Comparison of ENCODE assay signal across 2 cellular contexts in genomic region chr6:122651604-122652003, GRCh38.
TF ChIP-seq lines count a peak whose summit lies in the region.

No MANE protein-coding gene starts in this region.

TF ChIP-seq in A549, 52 proteins besides CTCF, POLR2A, EP300 and RAD21:
- TF ChIP-seq, protein P1, sequence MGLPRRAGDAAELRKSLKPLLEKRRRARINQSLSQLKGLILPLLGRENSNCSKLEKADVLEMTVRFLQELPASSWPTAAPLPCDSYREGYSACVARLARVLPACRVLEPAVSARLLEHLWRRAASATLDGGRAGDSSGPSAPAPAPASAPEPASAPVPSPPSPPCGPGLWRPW (IDR thresholded peaks at IDR 0.05): no peak
- TF ChIP-seq EHMT2 (IDR thresholded peaks at IDR 0.05; ENCODE audit: low read depth) (no peak), KDM5A (IDR thresholded peaks at IDR 0.05) (no peak), CBX8 (IDR thresholded peaks at IDR 0.05) (no peak)
- TF ChIP-seq, protein P2, sequence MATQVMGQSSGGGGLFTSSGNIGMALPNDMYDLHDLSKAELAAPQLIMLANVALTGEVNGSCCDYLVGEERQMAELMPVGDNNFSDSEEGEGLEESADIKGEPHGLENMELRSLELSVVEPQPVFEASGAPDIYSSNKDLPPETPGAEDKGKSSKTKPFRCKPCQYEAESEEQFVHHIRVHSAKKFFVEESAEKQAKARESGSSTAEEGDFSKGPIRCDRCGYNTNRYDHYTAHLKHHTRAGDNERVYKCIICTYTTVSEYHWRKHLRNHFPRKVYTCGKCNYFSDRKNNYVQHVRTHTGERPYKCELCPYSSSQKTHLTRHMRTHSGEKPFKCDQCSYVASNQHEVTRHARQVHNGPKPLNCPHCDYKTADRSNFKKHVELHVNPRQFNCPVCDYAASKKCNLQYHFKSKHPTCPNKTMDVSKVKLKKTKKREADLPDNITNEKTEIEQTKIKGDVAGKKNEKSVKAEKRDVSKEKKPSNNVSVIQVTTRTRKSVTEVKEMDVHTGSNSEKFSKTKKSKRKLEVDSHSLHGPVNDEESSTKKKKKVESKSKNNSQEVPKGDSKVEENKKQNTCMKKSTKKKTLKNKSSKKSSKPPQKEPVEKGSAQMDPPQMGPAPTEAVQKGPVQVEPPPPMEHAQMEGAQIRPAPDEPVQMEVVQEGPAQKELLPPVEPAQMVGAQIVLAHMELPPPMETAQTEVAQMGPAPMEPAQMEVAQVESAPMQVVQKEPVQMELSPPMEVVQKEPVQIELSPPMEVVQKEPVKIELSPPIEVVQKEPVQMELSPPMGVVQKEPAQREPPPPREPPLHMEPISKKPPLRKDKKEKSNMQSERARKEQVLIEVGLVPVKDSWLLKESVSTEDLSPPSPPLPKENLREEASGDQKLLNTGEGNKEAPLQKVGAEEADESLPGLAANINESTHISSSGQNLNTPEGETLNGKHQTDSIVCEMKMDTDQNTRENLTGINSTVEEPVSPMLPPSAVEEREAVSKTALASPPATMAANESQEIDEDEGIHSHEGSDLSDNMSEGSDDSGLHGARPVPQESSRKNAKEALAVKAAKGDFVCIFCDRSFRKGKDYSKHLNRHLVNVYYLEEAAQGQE (IDR thresholded peaks at IDR 0.05): no peak

TF ChIP-seq in IMR-90, 13 proteins besides CTCF, POLR2A, EP300 and RAD21:
- TF ChIP-seq BHLHE40 (IDR thresholded peaks at IDR 0.05; ENCODE audit: low read depth, low read length): no peak
- no peak for TF ChIP-seq NFE2L2 (IDR thresholded peaks at IDR 0.05; ENCODE audit: low read depth, low read length)
- TF ChIP-seq USF2 (IDR thresholded peaks at IDR 0.05; ENCODE audit: low read depth, low read length): no peak
- no peak for TF ChIP-seq CHD1 (IDR thresholded peaks at IDR 0.05; ENCODE audit: low read depth, low read length)
- TF ChIP-seq RCOR1 (IDR thresholded peaks at IDR 0.05; ENCODE audit: insufficient replicate concordance, low read length): no peak
- no peak for TF ChIP-seq SMC3 (IDR thresholded peaks at IDR 0.05; ENCODE audit: low read depth, low read length)
- TF ChIP-seq MAFK (IDR thresholded peaks at IDR 0.05; ENCODE audit: low read depth, low read length): no peak
- TF ChIP-seq MAZ (IDR thresholded peaks at IDR 0.05; ENCODE audit: borderline replicate concordance, low read depth, low read length): no peak
- no peak for TF ChIP-seq CEBPB (IDR thresholded peaks at IDR 0.05; ENCODE audit: low read depth, low read length)
- TF ChIP-seq FOS (IDR thresholded peaks at IDR 0.05; ENCODE audit: low read depth, low read length): no peak
TF ChIP-seq in IMR-90: peak in this region for 0.
